ENCODE assay signal across 21 cellular contexts in the genomic region with DNA sequence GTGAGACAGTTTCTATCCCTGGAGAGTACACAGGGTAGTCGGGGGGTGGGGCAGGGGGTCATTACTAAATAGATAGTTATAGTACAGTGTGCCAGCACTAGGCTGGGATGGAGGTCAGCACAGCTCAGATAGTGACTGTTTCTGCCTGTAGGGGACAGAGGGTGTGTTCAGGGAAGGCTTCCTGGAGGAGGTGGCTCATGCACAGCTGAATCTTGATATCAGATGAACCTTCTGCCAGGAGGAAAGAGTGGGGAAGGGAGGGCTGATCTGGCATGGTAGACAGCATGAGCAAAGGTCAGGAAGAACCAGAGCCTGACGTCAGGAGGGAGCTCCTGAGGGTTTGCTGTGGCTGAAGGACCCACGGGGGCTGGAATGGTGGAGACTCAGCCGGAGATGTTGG. TPM values are rescaled to one million over a fixed set of nuclear protein-coding genes. Genes with fewer than 3 reads are reported as not detected.
"Had no signal": no experiment of that assay in that cellular context is flagged by ENCODE, and none has a peak within 500 bp of the region (broad histone marks: within the 10 kb centered on the region; RNA-seq: fewer than 3 reads in every experiment).

No MANE protein-coding gene starts in this region.

- H3K27ac ChIP-seq: colonic mucosa, epithelial cell of prostate, gastrocnemius medialis, left ventricle myocardium inferior, neutrophil, upper lobe of right lung had no signal

- H3K27me3 Mint-ChIP-seq: activated CD4-positive, alpha-beta memory T cell treated with anti-CD3 and anti-CD28 coated beads for 36 hours had no signal

- H3K27me3 ChIP-seq: colonic mucosa, gastrocnemius medialis, neutrophil, upper lobe of right lung had no signal

- H3K4me3 Mint-ChIP-seq: activated CD4-positive, alpha-beta memory T cell treated with anti-CD3 and anti-CD28 coated beads for 36 hours; activated T-cell treated with anti-CD3 and anti-CD28 coated beads, Interleukin-2, amount 50 U/mL, for 4 hours; mesothelial cell of epicardium had no signal

- H3K9me3 ChIP-seq: colonic mucosa, gastrocnemius medialis, left ventricle myocardium inferior, neutrophil, upper lobe of right lung had no signal

- H3K36me3 Mint-ChIP-seq: mesothelial cell of epicardium had no signal

- ATAC-seq: activated T-cell treated with anti-CD3 and anti-CD28 coated beads, Interleukin-2, amount 50 U/mL, for 4 hours; gastrocnemius medialis; right cardiac atrium; upper lobe of right lung had no signal

- H3K9me3 Mint-ChIP-seq: activated CD4-positive, alpha-beta memory T cell treated with anti-CD3 and anti-CD28 coated beads for 36 hours; activated T-cell treated with anti-CD3 and anti-CD28 coated beads, Interleukin-2, amount 50 U/mL, for 4 hours; mesothelial cell of epicardium had no signal

- H3K27ac Mint-ChIP-seq: activated CD4-positive, alpha-beta memory T cell treated with anti-CD3 and anti-CD28 coated beads for 36 hours; mesothelial cell of epicardium had no signal

- H3K4me3 ChIP-seq: colonic mucosa, gastrocnemius medialis, left ventricle myocardium inferior, upper lobe of right lung had no signal

- DNase-seq: activated CD4-positive, alpha-beta memory T cell treated with anti-CD3 and anti-CD28 coated beads for 36 hours; activated CD4-positive, alpha-beta T cell treated with anti-CD3 and anti-CD28 coated beads for 1 hour; activated gamma-delta T cell treated with Interleukin-2 at 50 U/mL for 16 hours; activated T-cell treated with anti-CD3 and anti-CD28 coated beads, Interleukin-2, amount 50 U/mL, for 4 hours; colonic mucosa; effector CD4-positive, alpha-beta T cell; gastrocnemius medialis; left ventricle myocardium inferior; right cardiac atrium; stimulated activated CD4-positive, alpha-beta T cell treated with anti-CD3 and anti-CD28 coated beads, Interleukin-2, amount 100 ng/mL, for 24 hours; stimulated activated naive CD4-positive, alpha-beta T cell; SW 1271; T-helper 9 cell; upper lobe of right lung had no signal

- FAIRE-seq: bronchial epithelial cell, keratinocyte had no signal

- H3K36me3 ChIP-seq: colonic mucosa, gastrocnemius medialis, left ventricle myocardium inferior, upper lobe of right lung had no signal

RNA-seq across cellular contexts. Expression of a gene that starts 56.6 kb away (rescaled TPM):
- total RNA-seq: activated CD4-positive, alpha-beta memory T cell treated with anti-CD3 and anti-CD28 coated beads for 36 hours; activated T-cell treated with anti-CD3 and anti-CD28 coated beads, Interleukin-2, amount 50 U/mL, for 4 hours; aorta; bronchial epithelial cell; colonic mucosa; gastrocnemius medialis; left ventricle myocardium inferior; mesothelial cell of epicardium; myocyte; right cardiac atrium; upper lobe of right lung had no signal
- polyA plus RNA-seq: aorta, keratinocyte, right cardiac atrium had no signal
